In genomic region chr14:65948302-65948701, GRCh38 we compare ENCODE assay signal across 18 cellular contexts.
"Had no signal": no experiment of that assay in that cellular context is flagged by ENCODE, and none has a peak within 500 bp of the region (broad histone marks: within the 10 kb centered on the region; RNA-seq: fewer than 3 reads in every experiment).

No MANE protein-coding gene starts in this region.

- H3K27me3 ChIP-seq: colonic mucosa, testis had no signal

- H3K4me3 Mint-ChIP-seq: neural crest cell; stimulated activated naive CD8-positive, alpha-beta T cell treated with anti-CD3 and anti-CD28 coated beads, Interleukin-15, amount 100 ng/mL, for 72 hours had no signal

- H3K36me3 ChIP-seq: colonic mucosa, heart left ventricle, left lung had no signal

- H2AFZ ChIP-seq: parathyroid adenoma had no signal

- H3K4me1 ChIP-seq: colonic mucosa, left lung, parathyroid adenoma, testis had no signal

- ATAC-seq: heart left ventricle; left lung; stimulated activated naive CD8-positive, alpha-beta T cell treated with anti-CD3 and anti-CD28 coated beads, Interleukin-15, amount 100 ng/mL, for 72 hours had no signal

- H3K4me3 ChIP-seq: colonic mucosa, heart left ventricle, left lung, testis had no signal

- H3K4me1 Mint-ChIP-seq: neural crest cell had no signal

- H3K27ac Mint-ChIP-seq: activated T-helper 2 cell treated with anti-CD3 and anti-CD28 coated beads, Interferon-gamma antibody, Interleukin-2, Interleukin-4, amounts not matched to agents 10 μg/mL and 5 μg/mL and 100 μg/mL, durations not matched to agents 14 hours and 24 hours and 36 hours had no signal

- H3K9me3 Mint-ChIP-seq: activated T-helper 2 cell treated with anti-CD3 and anti-CD28 coated beads, Interferon-gamma antibody, Interleukin-2, Interleukin-4, amounts not matched to agents 10 μg/mL and 5 μg/mL and 100 μg/mL, durations not matched to agents 14 hours and 24 hours and 36 hours; neural crest cell; stimulated activated naive CD8-positive, alpha-beta T cell treated with anti-CD3 and anti-CD28 coated beads, Interleukin-15, amount 100 ng/mL, for 72 hours had no signal

- DNase-seq: activated CD4-positive, CD25-positive, alpha-beta regulatory T cell treated with anti-CD3 and anti-CD28 coated beads, Interleukin-2, amount 50 U/mL, for 72 hours; activated CD8-positive, alpha-beta memory T cell treated with anti-CD3 and anti-CD28 coated beads for 24 hours; activated T-cell treated with anti-CD3 and anti-CD28 coated beads for 4 hours; colonic mucosa; heart left ventricle; left lung; mesenchymal stem cell; SK-N-SH; stimulated activated CD4-positive, alpha-beta T cell treated with anti-CD3 and anti-CD28 coated beads, Interleukin-4, amount 100 ng/mL, for 1 hour; stimulated activated CD8-positive, alpha-beta memory T cell treated with anti-CD3 and anti-CD28 coated beads, Interleukin-4, amount 100 ng/mL, for 48 hours; stimulated activated naive CD8-positive, alpha-beta T cell treated with anti-CD3 and anti-CD28 coated beads, Interleukin-15, amount 100 ng/mL, for 72 hours; testis had no signal

- H3K27ac ChIP-seq: colonic mucosa, heart left ventricle, left lung, parathyroid adenoma, testis had no signal

- H3K9me2 ChIP-seq: SK-N-SH had no signal

- H3K79me2 ChIP-seq: parathyroid adenoma had no signal

- FAIRE-seq: endothelial cell of umbilical vein, frontal cortex, islet of Langerhans had no signal

- H3K9me3 ChIP-seq: colonic mucosa, heart left ventricle, left lung, SK-N-SH, testis had no signal

- H3K4me2 ChIP-seq: SK-N-SH had no signal

- H3K27me3 Mint-ChIP-seq: stimulated activated naive CD8-positive, alpha-beta T cell treated with anti-CD3 and anti-CD28 coated beads, Interleukin-15, amount 100 ng/mL, for 72 hours had no signal

- H3K9ac ChIP-seq: parathyroid adenoma, SK-N-SH had no signal
